In the genomic region with DNA sequence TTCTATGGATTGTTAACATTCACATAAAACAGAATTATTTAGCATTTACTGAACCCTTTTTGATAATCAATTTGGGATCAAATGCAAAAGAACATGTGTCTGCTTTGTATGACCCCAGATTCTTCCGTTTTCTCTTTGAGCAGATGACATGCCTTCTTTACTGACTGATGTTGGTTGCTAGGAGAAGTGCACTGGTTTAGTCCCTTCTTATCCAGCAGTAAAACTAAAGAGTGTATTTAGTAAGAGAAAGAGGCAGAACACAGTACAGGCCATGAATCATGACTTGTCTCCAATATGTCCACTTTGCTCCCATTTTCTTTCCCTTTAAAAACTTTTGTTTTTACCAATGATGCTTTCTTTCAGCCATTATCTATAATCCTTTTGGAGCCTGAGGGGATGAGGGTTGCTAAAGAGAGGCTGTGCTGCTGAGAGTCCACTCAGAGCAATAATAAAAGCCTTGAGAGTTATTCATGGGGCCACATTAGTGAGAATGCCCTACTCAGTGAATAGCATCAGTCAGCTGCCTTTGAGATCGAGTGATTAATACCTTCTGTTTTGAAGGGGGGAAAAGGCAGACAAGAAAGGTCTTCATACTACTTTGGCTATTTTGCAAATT, we compare ENCODE assay signal across 30 cellular contexts. TPM values are rescaled to one million over a fixed set of nuclear protein-coding genes. Genes with fewer than 3 reads are reported as not detected.
A peak's percentile ranks its signal among the peaks of the same experiment; 100 is the strongest.
DNase-seq lines count a peak whose midpoint lies in the region; ATAC-seq and TF ChIP-seq lines count a peak whose summit lies in the region.
"Had no signal": no experiment of that assay in that cellular context is flagged by ENCODE, and none has a peak within 500 bp of the region (broad histone marks: within the 10 kb centered on the region; RNA-seq: fewer than 3 reads in every experiment).

No MANE protein-coding gene starts in this region.

- H3K27ac ChIP-seq in mesodermal cell (ENCODE audit: low read depth, low read length, severe bottlenecking) = peak overlapping the region; percentile 55
- H3K27ac ChIP-seq: C4-2B, prostate gland, tibial nerve had no signal

- peaks cover 7% of the 10 kb centered on the region for H3K9me3 Mint-ChIP-seq in WTC11
- H3K9me3 Mint-ChIP-seq: activated naive CD8-positive, alpha-beta T cell treated with anti-CD3 and anti-CD28 coated beads, Interleukin-2, amount 10 ng/mL, durations not matched to agents 7 days and 5 days had no signal

- DNase-seq in DMS79 (lab: John Stamatoyannopoulos, UW) (peak; percentile 56), HEK293T (ENCODE audit: extremely low spot score) (peak; percentile 22), WTC11 (ENCODE audit: low spot score) (no peak), HuH-7 (ENCODE audit: low spot score) (no peak), GM19240 (ENCODE audit: insufficient read length, low spot score) (no peak)
- DNase-seq: activated CD4-positive, alpha-beta memory T cell treated with anti-CD3 and anti-CD28 coated beads, Interleukin-2, amount 10 ng/mL, durations not matched to agents 7 days and 5 days; activated CD4-positive, CD25-positive, alpha-beta regulatory T cell treated with anti-CD3 and anti-CD28 coated beads, Interleukin-2, amount 50 U/mL, for 72 hours; activated effector memory CD4-positive, alpha-beta T cell treated with Interleukin-2 at 50 U/mL for 16 hours; activated naive CD8-positive, alpha-beta T cell treated with anti-CD3 and anti-CD28 coated beads, Interleukin-2, amount 10 ng/mL, durations not matched to agents 7 days and 5 days; Calu3; EL; erythroblast; hypothalamus; left ventricle myocardium superior; NCI-H187; NCI-H345; nephron progenitor cell; NK-92 treated with Interleukin-12 subunit alpha and Interleukin-12 subunit beta, amount 100 ng/mL, for 24 hours; SIG-M5; stimulated activated CD8-positive, alpha-beta memory T cell treated with anti-CD3 and anti-CD28 coated beads, Interleukin-4, amount 100 ng/mL, for 48 hours; T-helper 1 cell had no signal

- POLR2A ChIA-PET in HEK293T (lab: Yijun Ruan, JAX) = no interaction called here
- POLR2A ChIA-PET in WTC11 (lab: Charles Lee) = no interaction called here

- no peaks in the 10 kb centered on the region; the same call in 1 of the 2 replicates for H3K36me3 Mint-ChIP-seq in WTC11
- H3K36me3 Mint-ChIP-seq: activated naive CD8-positive, alpha-beta T cell treated with anti-CD3 and anti-CD28 coated beads, Interleukin-2, amount 10 ng/mL, durations not matched to agents 7 days and 5 days had no signal

- no peak overlapping the region for H3K4me3 ChIP-seq in mesodermal cell (ENCODE audit: extremely low read depth, insufficient read depth, low read length, poor library complexity, severe bottlenecking)
- H3K4me3 ChIP-seq: K562, prostate gland, tibial nerve had no signal

- no peak for TF ChIP-seq CTCF in WTC11 (IDR thresholded peaks at IDR 0.05)

- H3K27ac Mint-ChIP-seq in WTC11 = peak overlapping the region; percentile 65
- H3K27ac Mint-ChIP-seq: activated CD4-positive, alpha-beta memory T cell treated with anti-CD3 and anti-CD28 coated beads, Interleukin-2, amount 10 ng/mL, durations not matched to agents 7 days and 5 days; activated naive CD8-positive, alpha-beta T cell treated with anti-CD3 and anti-CD28 coated beads, Interleukin-2, amount 10 ng/mL, durations not matched to agents 7 days and 5 days had no signal

- H3K36me3 ChIP-seq in mesodermal cell (ENCODE audit: control insufficient read depth, insufficient read depth, low read length) = no peaks in the 10 kb centered on the region
- H3K36me3 ChIP-seq: prostate gland, tibial nerve had no signal

- no peaks in the 10 kb centered on the region for H3K27me3 Mint-ChIP-seq in WTC11 (ENCODE audit: low read depth)
- H3K27me3 Mint-ChIP-seq: activated CD4-positive, alpha-beta memory T cell treated with anti-CD3 and anti-CD28 coated beads, Interleukin-2, amount 10 ng/mL, durations not matched to agents 7 days and 5 days; activated naive CD8-positive, alpha-beta T cell treated with anti-CD3 and anti-CD28 coated beads, Interleukin-2, amount 10 ng/mL, durations not matched to agents 7 days and 5 days had no signal

- no peak overlapping the region for H3K4me3 Mint-ChIP-seq in WTC11
- H3K4me3 Mint-ChIP-seq: activated CD4-positive, alpha-beta memory T cell treated with anti-CD3 and anti-CD28 coated beads, Interleukin-2, amount 10 ng/mL, durations not matched to agents 7 days and 5 days; activated naive CD8-positive, alpha-beta T cell treated with anti-CD3 and anti-CD28 coated beads, Interleukin-2, amount 10 ng/mL, durations not matched to agents 7 days and 5 days; nephron progenitor cell had no signal

- no peaks in the 10 kb centered on the region for H3K9me3 ChIP-seq in mesodermal cell (ENCODE audit: control insufficient read depth, low read length)
- H3K9me3 ChIP-seq: prostate gland, tibial nerve had no signal

- no peaks in the 10 kb centered on the region for H3K4me1 ChIP-seq in mesodermal cell (ENCODE audit: control insufficient read depth, insufficient read depth, low read length, poor library complexity, severe bottlenecking)
- H3K4me1 ChIP-seq: prostate gland, tibial nerve had no signal

- CTCF ChIA-PET in HEK293T (lab: Yijun Ruan, JAX) (no interaction called here), WTC11 (lab: Charles Lee) (no interaction called here)

- 65 to 72% methylated on average over 2 of the region's 2 CpGs for WGBS in mesodermal cell (ENCODE audit: insufficient coverage in 2 of 2), 2 experiments

- H3K4me1 Mint-ChIP-seq in WTC11 = peaks cover 37% of the 10 kb centered on the region
- H3K4me1 Mint-ChIP-seq: activated CD4-positive, alpha-beta memory T cell treated with anti-CD3 and anti-CD28 coated beads, Interleukin-2, amount 10 ng/mL, durations not matched to agents 7 days and 5 days; activated naive CD8-positive, alpha-beta T cell treated with anti-CD3 and anti-CD28 coated beads, Interleukin-2, amount 10 ng/mL, durations not matched to agents 7 days and 5 days had no signal

- ATAC-seq in WTC11 (peak; percentile 78), GM18909 (IDR thresholded peaks at IDR 0.05; ENCODE audit: poor library complexity, unreplicated experiment) (no peak), HG02981 (IDR thresholded peaks at IDR 0.05; ENCODE audit: unreplicated experiment) (no peak)
- ATAC-seq: K562, left ventricle myocardium superior, Panc1 had no signal

TF ChIP-seq in HEK293T, 16 proteins besides CTCF, POLR2A, EP300 and RAD21:
- peak; percentile 84 for TF ChIP-seq PKNOX1 (IDR thresholded peaks at IDR 0.05)
- no peak for TF ChIP-seq FOXA1 (IDR thresholded peaks at IDR 0.05)

TF ChIP-seq in WTC11, 78 proteins besides CTCF, POLR2A, EP300 and RAD21 (continues in another document):
- TF ChIP-seq SMAD3 (CRISPR knock-in tag; IDR thresholded peaks at IDR 0.05; ENCODE audit: borderline replicate concordance) (no peak), ZNF512 (CRISPR knock-in tag; IDR thresholded peaks at IDR 0.05; ENCODE audit: borderline replicate concordance) (no peak), SMAD4 (CRISPR knock-in tag; IDR thresholded peaks at IDR 0.05) (no peak), ELF4 (CRISPR knock-in tag; IDR thresholded peaks at IDR 0.05; ENCODE audit: low read depth) (no peak), CBFB (CRISPR knock-in tag; IDR thresholded peaks at IDR 0.05; ENCODE audit: low read depth) (no peak), FOXJ3 (CRISPR knock-in tag; IDR thresholded peaks at IDR 0.05; ENCODE audit: borderline replicate concordance) (no peak), NR1H2 (CRISPR knock-in tag; IDR thresholded peaks at IDR 0.05) (no peak), ZBTB21 (CRISPR knock-in tag; IDR thresholded peaks at IDR 0.05; ENCODE audit: borderline replicate concordance) (no peak)
- TF ChIP-seq, protein P1, sequence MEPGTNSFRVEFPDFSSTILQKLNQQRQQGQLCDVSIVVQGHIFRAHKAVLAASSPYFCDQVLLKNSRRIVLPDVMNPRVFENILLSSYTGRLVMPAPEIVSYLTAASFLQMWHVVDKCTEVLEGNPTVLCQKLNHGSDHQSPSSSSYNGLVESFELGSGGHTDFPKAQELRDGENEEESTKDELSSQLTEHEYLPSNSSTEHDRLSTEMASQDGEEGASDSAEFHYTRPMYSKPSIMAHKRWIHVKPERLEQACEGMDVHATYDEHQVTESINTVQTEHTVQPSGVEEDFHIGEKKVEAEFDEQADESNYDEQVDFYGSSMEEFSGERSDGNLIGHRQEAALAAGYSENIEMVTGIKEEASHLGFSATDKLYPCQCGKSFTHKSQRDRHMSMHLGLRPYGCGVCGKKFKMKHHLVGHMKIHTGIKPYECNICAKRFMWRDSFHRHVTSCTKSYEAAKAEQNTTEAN (CRISPR knock-in tag; IDR thresholded peaks at IDR 0.05) = no peak

RNA-seq across cellular contexts. Expression of gene ROBO2, which starts 12.1 kb away (rescaled TPM):
- total RNA-seq in WTC11 (2021) = 11.7 to 12.4 TPM (median 12.0 TPM) in 3 replicates
- 29.2 TPM for polyA plus RNA-seq in mesodermal cell (2013, experiment 1 of 2)
- polyA plus RNA-seq in mesodermal cell (2013, experiment 2 of 2) = 25.2 TPM
- total RNA-seq: activated CD4-positive, alpha-beta memory T cell treated with anti-CD3 and anti-CD28 coated beads, Interleukin-2, amount 10 ng/mL, durations not matched to agents 7 days and 5 days; activated naive CD8-positive, alpha-beta T cell treated with anti-CD3 and anti-CD28 coated beads, Interleukin-2, amount 10 ng/mL, durations not matched to agents 7 days and 5 days; Calu3; MCF 10A had no signal

Comparison
In these comparisons a context has a peak if more than half of its experiments do, and no peak if none do; other contexts are left out.
1. DNase-seq: peak in DMS79 (single experiment) and HEK293T (single experiment); none in WTC11 (single experiment), HuH-7 (single experiment) and GM19240 (single experiment).